11 cellular contexts compared by ENCODE assay signal in genomic region chr19:35038623-35039512, GRCh38. TPM values are rescaled to one million over a fixed set of nuclear protein-coding genes. Genes with fewer than 3 reads are reported as not detected.
DNase-seq lines count a peak whose midpoint lies in the region; ATAC-seq and TF ChIP-seq lines count a peak whose summit lies in the region.
"Had no signal": no experiment of that assay in that cellular context is flagged by ENCODE, and none has a peak within 500 bp of the region (broad histone marks: within the 10 kb centered on the region; RNA-seq: fewer than 3 reads in every experiment).

No MANE protein-coding gene starts in this region.

- H3K4me1 ChIP-seq in fibroblast of lung (ENCODE audit: control insufficient read depth, extremely low read depth, insufficient read depth, low read length), result peaks cover 6% of the 10 kb centered on the region
- H3K4me1 ChIP-seq in skeletal muscle tissue (ENCODE audit: control insufficient read depth in 3 of 3, insufficient read depth in 3 of 3, low read length in 3 of 3), result peaks cover 60 to 88% (median 82%) of the 10 kb centered on the region in 3 donors

- no peak overlapping the region for H3K4me3 ChIP-seq in fibroblast of lung (replicated peaks in 1 of 4; ENCODE audit: control extremely low read depth in 1 of 4, insufficient read depth in 1 of 4, low read depth in 3 of 4, low read length in 4 of 4)
- no peak overlapping the region for H3K4me3 ChIP-seq in skeletal muscle tissue (ENCODE audit: low read length in 3 of 3)

- no peak overlapping the region for H3K4me2 ChIP-seq in fibroblast of lung (ENCODE audit: extremely low read depth, insufficient read depth, low read length)

- TF ChIP-seq CTCF in fibroblast of lung (conservative IDR thresholded peaks at IDR 0.05 in 1 of 2, IDR thresholded peaks at IDR 0.05 in 1 of 2; ENCODE audit: low read depth in 1 of 2, low read length in 2 of 2), result no peak

- H3K36me3 ChIP-seq in fibroblast of lung (ENCODE audit: control insufficient read depth, insufficient read depth, low read length), result peaks cover 1% of the 10 kb centered on the region
- peaks cover 26 to 31% (median 26%) of the 10 kb centered on the region in 3 donors for H3K36me3 ChIP-seq in skeletal muscle tissue (ENCODE audit: control insufficient read depth in 3 of 3, insufficient read depth in 3 of 3, low read length in 3 of 3)

- no peaks in the 10 kb centered on the region for H3K79me2 ChIP-seq in fibroblast of lung (ENCODE audit: control insufficient read depth, insufficient read depth, low read length)

- H3K9ac ChIP-seq in fibroblast of lung (ENCODE audit: insufficient read depth, low read length) (no peak overlapping the region), skeletal muscle tissue (ENCODE audit: low read depth in 1 of 3, low read length in 3 of 3) (peak overlapping the region in 2 of 3 donors; percentile 33 to 60)

- DNase-seq in G401 (ENCODE audit: low spot score) (peak; percentile 38), NCI-H1694 (lab: John Stamatoyannopoulos, UW) (peak; percentile 90), fibroblast of lung (ENCODE audit: low read depth in 2 of 2) (peak; percentile 7 to 34), retina (no peak)
- DNase-seq in central memory CD4-positive, alpha-beta T cell, result no peak
- DNase-seq: activated T-cell treated with anti-CD3 and anti-CD28 coated beads, Interleukin-2, amount 50 U/mL, for 72 hours; NCI-H526; T-helper 2 cell had no signal

- ATAC-seq in GM18873 (IDR thresholded peaks at IDR 0.05; ENCODE audit: low FRiP score, unreplicated experiment) (no peak), GM18858 (IDR thresholded peaks at IDR 0.05; ENCODE audit: unreplicated experiment) (no peak)

- H3K27me3 ChIP-seq in fibroblast of lung (ENCODE audit: control insufficient read depth, insufficient read depth, low read length) (no peaks in the 10 kb centered on the region), skeletal muscle tissue (ENCODE audit: control insufficient read depth in 3 of 3, insufficient read depth in 3 of 3, low read length in 3 of 3) (no peaks in the 10 kb centered on the region)

- H3K9me3 ChIP-seq in fibroblast of lung (ENCODE audit: control insufficient read depth, insufficient read depth, low read depth, low read length) (no peaks in the 10 kb centered on the region), skeletal muscle tissue (ENCODE audit: control insufficient read depth in 3 of 3, low read length in 3 of 3) (no peaks in the 10 kb centered on the region)

- no peaks in the 10 kb centered on the region for H4K20me1 ChIP-seq in fibroblast of lung (ENCODE audit: control insufficient read depth, extremely low read depth, insufficient read depth, low read length)

- in situ Hi-C loops in G401 (cut with HindIII; ENCODE audit: low sequenced_read_pairs), result no loop called here

- no peak overlapping the region for H3K27ac ChIP-seq in fibroblast of lung (ENCODE audit: insufficient read depth, low read length)
- peak overlapping the region; percentile 96 for H3K27ac ChIP-seq in skeletal muscle tissue (ENCODE audit: low read depth, low read length)

- H2AFZ ChIP-seq in fibroblast of lung (ENCODE audit: low read length), result no peak overlapping the region

RNA-seq across cellular contexts. Expression of gene HPN, which starts 2.7 kb away (rescaled TPM):
- total RNA-seq in G401 (2014; rRNA removed; shearing (Covaris generic)), result not detected in 2 replicates
- 0.33 and 0.51 TPM in 2 replicates for total RNA-seq in fibroblast of lung
- not detected in 2 replicates for polyA plus RNA-seq in fibroblast of lung
- polyA plus RNA-seq in fibroblast of lung (2012), result 0.14 TPM in 1 of 2 replicates, not detected in the other
- polyA minus RNA-seq in fibroblast of lung (ENCODE audit: low replicate concordance), result 0.67 TPM in 1 of 2 replicates, not detected in the other
- total RNA-seq in skeletal muscle tissue, result 0.52 TPM

RNA-seq across cellular contexts. Expression of gene SCN1B, which starts 8.6 kb away (rescaled TPM):
- 0.17 TPM in 1 of 2 replicates, not detected in the other for total RNA-seq in G401 (2014; rRNA removed; shearing (Covaris generic))
- total RNA-seq in fibroblast of lung (14.1 and 14.5 TPM in 2 replicates), skeletal muscle tissue (1.6 TPM)
- polyA plus RNA-seq in fibroblast of lung, result 11.0 and 17.5 TPM in 2 replicates
- polyA plus RNA-seq in fibroblast of lung (2012), result 12.6 and 21.7 TPM in 2 replicates
- polyA minus RNA-seq in fibroblast of lung (ENCODE audit: low replicate concordance), result 12.3 and 35.1 TPM in 2 replicates

RNA-seq across cellular contexts. Expression of gene GRAMD1A, which starts 38.7 kb away (rescaled TPM):
- total RNA-seq in G401 (2014; rRNA removed; shearing (Covaris generic)), result 29.9 and 42.9 TPM in 2 replicates
- total RNA-seq in fibroblast of lung, result 22.3 and 24.4 TPM in 2 replicates
- polyA plus RNA-seq in fibroblast of lung, result 21.4 and 29.0 TPM in 2 replicates
- 30.2 and 36.7 TPM in 2 replicates for polyA plus RNA-seq in fibroblast of lung (2012)
- 52.9 and 58.0 TPM in 2 replicates for polyA minus RNA-seq in fibroblast of lung (ENCODE audit: low replicate concordance)
- 17.7 TPM for total RNA-seq in skeletal muscle tissue

Comparison
In these comparisons a context has a peak if more than half of its experiments do, and no peak if none do; other contexts are left out.
1. DNase-seq: peak in G401 (single experiment), NCI-H1694 (single experiment) and fibroblast of lung (2 of 2); none in central memory CD4-positive, alpha-beta T cell (single experiment) and retina (single experiment).